ENCODE assay signal across 21 cellular contexts in the genomic region with DNA sequence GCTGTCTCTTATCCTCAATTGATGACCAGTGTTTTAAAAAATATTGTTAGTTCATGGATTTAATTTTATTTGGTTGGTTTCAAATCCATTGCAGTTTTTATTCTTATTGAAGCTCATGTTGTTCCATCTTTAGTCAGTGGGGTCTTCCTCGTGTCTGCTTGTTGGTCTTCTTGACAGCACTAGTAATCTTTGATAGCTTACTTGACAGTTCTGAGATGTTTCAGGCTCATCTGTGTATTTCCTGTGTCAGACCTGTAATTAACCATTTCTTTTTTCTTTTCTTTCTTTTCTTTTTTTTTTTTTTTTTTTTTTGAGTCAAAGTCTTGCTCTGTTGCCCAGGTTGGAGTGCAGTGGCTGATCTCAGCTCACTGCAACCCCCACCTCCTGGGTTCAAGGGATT.
"Had no signal": no experiment of that assay in that cellular context is flagged by ENCODE, and none has a peak within 500 bp of the region (broad histone marks: within the 10 kb centered on the region; RNA-seq: fewer than 3 reads in every experiment).

No MANE protein-coding gene starts in this region.

- FAIRE-seq: HepG2, RCC 7860 had no signal

- DNase-seq: IMR-90, Karpas-422, KG1, MG63, NCI-H1092, NCI-H1105 treated with DMSO at 0.1 percent for 48 hours, NCI-H1417 treated with DMSO at 0.1 percent for 48 hours, NCI-H146, NCI-H1694 treated with DMSO at 0.1 percent for 48 hours, NCI-H1930, NCI-H2081, NCI-H2107, NCI-H2227 treated with DMSO at 0.1 percent for 48 hours, NCI-H524, NCI-H526 treated with DMSO at 0.1 percent for 48 hours, NCI-H748 treated with DMSO at 0.1 percent for 48 hours, Right ventricle myocardium superior, RPMI8226, SIG-M5 had no signal

- ATAC-seq: HepG2 had no signal
